8 cellular contexts compared by ENCODE assay signal in genomic region chr18:12038082-12038660, GRCh38. TPM values are rescaled to one million over a fixed set of nuclear protein-coding genes. Genes with fewer than 3 reads are reported as not detected.
DNase-seq lines count a peak whose midpoint lies in the region; ATAC-seq and TF ChIP-seq lines count a peak whose summit lies in the region.

No MANE protein-coding gene starts in this region.

- CTCF ChIA-PET in activated CD4-positive, alpha-beta memory T cell treated with anti-CD3 and anti-CD28 coated beads, Interleukin-2, amount 10 ng/mL, durations not matched to agents 7 days and 5 days (lab: Charles Lee): interaction anchor here (0.9 to 4.2 kb wide), 15 partner anchors 9 to 383 kb away, joined by 3 to 80 read pairs (median 5); partner anchors contain the start of gene IMPA2

- no peak overlapping the region for H3K9ac ChIP-seq in parathyroid adenoma

- H3K27me3 ChIP-seq in parathyroid adenoma (ENCODE audit: control insufficient read depth, insufficient read depth, low read length): no peaks in the 10 kb centered on the region

- no peak overlapping the region for H3K27ac Mint-ChIP-seq in activated CD4-positive, alpha-beta memory T cell treated with anti-CD3 and anti-CD28 coated beads, Interleukin-2, amount 10 ng/mL, durations not matched to agents 7 days and 5 days

- H3K79me2 ChIP-seq in parathyroid adenoma: no peaks in the 10 kb centered on the region

- peaks cover 20% of the 10 kb centered on the region for H3K4me1 Mint-ChIP-seq in activated CD4-positive, alpha-beta memory T cell treated with anti-CD3 and anti-CD28 coated beads, Interleukin-2, amount 10 ng/mL, durations not matched to agents 7 days and 5 days

- no peak overlapping the region for H3K27ac ChIP-seq in parathyroid adenoma

- H3K9me3 Mint-ChIP-seq in activated CD4-positive, alpha-beta memory T cell treated with anti-CD3 and anti-CD28 coated beads, Interleukin-2, amount 10 ng/mL, durations not matched to agents 7 days and 5 days: no peaks in the 10 kb centered on the region

- POLR2A ChIA-PET in activated CD4-positive, alpha-beta memory T cell treated with anti-CD3 and anti-CD28 coated beads, Interleukin-2, amount 10 ng/mL, durations not matched to agents 7 days and 5 days (lab: Charles Lee): no interaction called here

- peak overlapping the region; percentile 92 for H3K4me2 ChIP-seq in parathyroid adenoma (ENCODE audit: low read length)

- no peaks in the 10 kb centered on the region for H3K27me3 Mint-ChIP-seq in activated CD4-positive, alpha-beta memory T cell treated with anti-CD3 and anti-CD28 coated beads, Interleukin-2, amount 10 ng/mL, durations not matched to agents 7 days and 5 days

- TF ChIP-seq CTCF in fibroblast of villous mesenchyme (IDR thresholded peaks at IDR 0.05; ENCODE audit: insufficient read depth, low read depth, low read length): no peak
- no peak for TF ChIP-seq CTCF in parathyroid adenoma (IDR thresholded peaks at IDR 0.05)

- H3K36me3 ChIP-seq in parathyroid adenoma (ENCODE audit: control insufficient read depth, insufficient read depth, low read length): no peaks in the 10 kb centered on the region

- peak overlapping the region; percentile 29 for H3K4me3 Mint-ChIP-seq in activated CD4-positive, alpha-beta memory T cell treated with anti-CD3 and anti-CD28 coated beads, Interleukin-2, amount 10 ng/mL, durations not matched to agents 7 days and 5 days

- peak overlapping the region; percentile 100 for H2AFZ ChIP-seq in parathyroid adenoma

- H3K4me3 ChIP-seq in fibroblast of villous mesenchyme (ENCODE audit: low read depth, low read length) (peak overlapping the region; percentile 61), parathyroid adenoma (ENCODE audit: low read depth, low read length) (peak overlapping the region; percentile 57)

- no peaks in the 10 kb centered on the region for H3K9me3 ChIP-seq in parathyroid adenoma (ENCODE audit: control insufficient read depth, low read length)

- peaks cover 3% of the 10 kb centered on the region for H3K4me1 ChIP-seq in parathyroid adenoma

- no peaks in the 10 kb centered on the region for H3K36me3 Mint-ChIP-seq in activated CD4-positive, alpha-beta memory T cell treated with anti-CD3 and anti-CD28 coated beads, Interleukin-2, amount 10 ng/mL, durations not matched to agents 7 days and 5 days (ENCODE audit: low read depth)

- peak; percentile 68 for DNase-seq in activated effector memory CD4-positive, alpha-beta T cell treated with anti-CD3 and anti-CD28 coated beads, Interleukin-2, amount 50 U/mL, for 16 hours
- no peak for DNase-seq in activated effector memory CD4-positive, alpha-beta T cell treated with Interleukin-2 at 50 U/mL for 16 hours
- peak; percentile 19 for DNase-seq in activated CD4-positive, alpha-beta memory T cell treated with anti-CD3 and anti-CD28 coated beads, Interleukin-2, amount 10 ng/mL, durations not matched to agents 7 days and 5 days
- DNase-seq in fibroblast of villous mesenchyme (ENCODE audit: low read depth): peak; percentile 12
- no peak for DNase-seq in activated gamma-delta T cell treated with Interleukin-2 at 50 U/mL for 16 hours
- no peak for DNase-seq in 8988T

- no peak for ATAC-seq in HG03196 (IDR thresholded peaks at IDR 0.05; ENCODE audit: unreplicated experiment)

RNA-seq across cellular contexts. Expression of gene ANKRD62, which starts 55.5 kb away (rescaled TPM):
- not detected for total RNA-seq in activated CD4-positive, alpha-beta memory T cell treated with anti-CD3 and anti-CD28 coated beads, Interleukin-2, amount 10 ng/mL, durations not matched to agents 7 days and 5 days
- not detected in 2 replicates for total RNA-seq in fibroblast of villous mesenchyme

RNA-seq across cellular contexts. Expression of gene IMPA2, which starts 56.9 kb away (rescaled TPM):
- total RNA-seq in activated CD4-positive, alpha-beta memory T cell treated with anti-CD3 and anti-CD28 coated beads, Interleukin-2, amount 10 ng/mL, durations not matched to agents 7 days and 5 days: 10 to 100 TPM; 12.6 to 15.4 TPM
- 17.4 and 41.5 TPM in 2 replicates for total RNA-seq in fibroblast of villous mesenchyme

Comparison
In these comparisons a context has a peak if more than half of its experiments do, and no peak if none do; other contexts are left out.
1. DNase-seq: peak in activated effector memory CD4-positive, alpha-beta T cell treated with anti-CD3 and anti-CD28 coated beads, Interleukin-2, amount 50 U/mL, for 16 hours (single experiment), activated CD4-positive, alpha-beta memory T cell treated with anti-CD3 and anti-CD28 coated beads, Interleukin-2, amount 10 ng/mL, durations not matched to agents 7 days and 5 days (single experiment) and fibroblast of villous mesenchyme (single experiment); none in activated effector memory CD4-positive, alpha-beta T cell treated with Interleukin-2 at 50 U/mL for 16 hours (single experiment), activated gamma-delta T cell treated with Interleukin-2 at 50 U/mL for 16 hours (single experiment) and 8988T (single experiment).